12 cellular contexts compared by ENCODE assay signal in the genomic region with DNA sequence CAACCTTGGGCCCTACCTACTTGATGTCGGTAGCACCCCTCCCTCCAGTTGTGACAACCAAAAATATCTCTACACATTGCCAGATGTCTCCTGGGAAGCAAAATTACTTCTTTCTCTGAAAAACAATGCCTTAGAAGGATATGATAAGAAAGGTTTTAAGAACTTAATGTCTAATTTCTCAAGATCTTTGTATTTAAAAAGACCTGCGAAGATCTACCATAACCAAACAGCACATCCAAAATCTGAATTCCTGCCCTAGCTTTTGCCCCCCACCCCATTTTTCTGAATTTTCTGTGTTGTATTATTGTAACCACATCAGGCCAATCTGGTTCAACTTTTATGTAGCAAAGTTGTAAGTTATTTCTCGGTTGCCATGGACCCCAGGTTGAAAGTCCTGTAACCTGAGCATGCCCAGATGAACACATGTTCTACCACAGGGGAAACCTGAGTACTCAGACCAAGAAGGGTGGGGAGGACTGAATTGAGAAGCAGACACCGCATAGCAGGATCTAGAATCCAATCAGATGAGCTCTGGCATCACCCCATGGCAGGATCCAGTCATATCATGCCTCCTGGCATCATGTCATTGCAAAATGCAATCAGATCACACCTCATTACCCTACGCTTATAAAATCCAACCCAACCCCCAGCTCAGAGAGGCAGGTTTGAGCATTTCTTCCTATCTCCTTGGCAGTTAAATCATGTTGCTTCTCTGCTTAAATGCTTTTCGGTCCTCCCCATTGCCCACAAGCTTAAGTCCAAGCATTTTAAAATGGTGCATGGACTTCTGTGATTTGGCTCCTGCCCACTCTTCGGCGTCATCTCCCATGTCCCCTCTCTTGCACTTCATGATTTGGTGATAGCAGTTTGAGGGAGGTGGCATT. TPM values are rescaled to one million over a fixed set of nuclear protein-coding genes. Genes with fewer than 3 reads are reported as not detected.
A peak's percentile ranks its signal among the peaks of the same experiment; 100 is the strongest.
DNase-seq lines count a peak whose midpoint lies in the region; ATAC-seq and FAIRE-seq lines count a peak whose summit lies in the region.
"Had no signal": no experiment of that assay in that cellular context is flagged by ENCODE, and none has a peak within 500 bp of the region (broad histone marks: within the 10 kb centered on the region; RNA-seq: fewer than 3 reads in every experiment).

No MANE protein-coding gene starts in this region.

- no peaks in the 10 kb centered on the region for H3K9me3 Mint-ChIP-seq in activated naive CD4-positive, alpha-beta T cell treated with anti-CD3 and anti-CD28 coated beads, Interleukin-2, amount 50 U/mL, for 72 hours
- H3K9me3 Mint-ChIP-seq: dendritic cell treated with granulocyte-macrophage colony-stimulating factor and Interleukin-4, amounts not matched to agents 40 ng/mL and 50 ng/mL, for 4 days had no signal

- no peak for FAIRE-seq in frontal cortex (lab: Jason Lieb, UNC)

- DNase-seq in DMS 273 treated with DMSO at 0.1 percent for 48 hours (lab: John Stamatoyannopoulos, UW), result peak; percentile 12
- DNase-seq in activated naive CD4-positive, alpha-beta T cell treated with anti-CD3 and anti-CD28 coated beads, Interleukin-2, amount 50 U/mL, for 72 hours (ENCODE audit: low spot score in 2 of 2), result no peak
- no peak for DNase-seq in frontal cortex (ENCODE audit: low spot score in 2 of 2)
- DNase-seq in HuH-7 (ENCODE audit: low spot score), result no peak
- no peak for DNase-seq in NK-92 treated with Interleukin-12 subunit alpha and Interleukin-12 subunit beta, amount 100 ng/mL, for 24 hours (lab: John Stamatoyannopoulos, UW)
- DNase-seq: posterior cingulate gyrus had no signal

- no peak overlapping the region for H3K27ac Mint-ChIP-seq in activated naive CD4-positive, alpha-beta T cell treated with anti-CD3 and anti-CD28 coated beads, Interleukin-2, amount 50 U/mL, for 72 hours
- H3K27ac Mint-ChIP-seq: dendritic cell treated with granulocyte-macrophage colony-stimulating factor and Interleukin-4, amounts not matched to agents 40 ng/mL and 50 ng/mL, for 4 days had no signal

- H3K36me3 Mint-ChIP-seq in activated naive CD4-positive, alpha-beta T cell treated with anti-CD3 and anti-CD28 coated beads, Interleukin-2, amount 50 U/mL, for 72 hours, result no peaks in the 10 kb centered on the region

- ATAC-seq in GM18907 (IDR thresholded peaks at IDR 0.05; ENCODE audit: unreplicated experiment), result peak; percentile 52
- ATAC-seq in HG03432 (IDR thresholded peaks at IDR 0.05; ENCODE audit: unreplicated experiment), result peak; percentile 56
- peak; percentile 71 to 94 for ATAC-seq in activated naive CD4-positive, alpha-beta T cell treated with anti-CD3 and anti-CD28 coated beads, Interleukin-2, amount 50 U/mL, for 72 hours
- ATAC-seq in HG02938 (IDR thresholded peaks at IDR 0.05; ENCODE audit: unreplicated experiment), result no peak
- ATAC-seq: Panc1 had no signal

RNA-seq across cellular contexts. Expression of gene TMEM253, which starts 8.8 kb away (rescaled TPM):
- total RNA-seq in activated naive CD4-positive, alpha-beta T cell treated with anti-CD3 and anti-CD28 coated beads, Interleukin-2, amount 50 U/mL, for 72 hours, result under 1 TPM in 1 of 2 donors, not detected in 1; 0.25 TPM
- not detected for total RNA-seq in frontal cortex

RNA-seq across cellular contexts. Expression of gene ZNF219, which starts 11.2 kb away (rescaled TPM):
- 10 to 100 TPM; 10.0 to 21.9 TPM for total RNA-seq in activated naive CD4-positive, alpha-beta T cell treated with anti-CD3 and anti-CD28 coated beads, Interleukin-2, amount 50 U/mL, for 72 hours
- 6.9 TPM for total RNA-seq in frontal cortex

RNA-seq across cellular contexts. Expression of gene ARHGEF40, which starts 39.5 kb away (rescaled TPM):
- total RNA-seq in activated naive CD4-positive, alpha-beta T cell treated with anti-CD3 and anti-CD28 coated beads, Interleukin-2, amount 50 U/mL, for 72 hours, result under 1 TPM in 1 of 2 donors, not detected in 1; 0.23 TPM
- 11.4 TPM for total RNA-seq in frontal cortex

RNA-seq across cellular contexts. Expression of gene OR5AU1, which starts 46.2 kb away (rescaled TPM):
- not detected for total RNA-seq in activated naive CD4-positive, alpha-beta T cell treated with anti-CD3 and anti-CD28 coated beads, Interleukin-2, amount 50 U/mL, for 72 hours
- not detected for total RNA-seq in frontal cortex
- total RNA-seq: activated CD8-positive, alpha-beta memory T cell treated with anti-CD3 and anti-CD28 coated beads for 36 hours had no signal

RNA-seq across cellular contexts. Expression of gene RNASE8, which starts 52.0 kb away (rescaled TPM):
- not detected for total RNA-seq in activated naive CD4-positive, alpha-beta T cell treated with anti-CD3 and anti-CD28 coated beads, Interleukin-2, amount 50 U/mL, for 72 hours
- not detected for total RNA-seq in frontal cortex
- total RNA-seq: activated CD8-positive, alpha-beta memory T cell treated with anti-CD3 and anti-CD28 coated beads for 36 hours had no signal

Comparison
In these comparisons a context has a peak if more than half of its experiments do, and no peak if none do; other contexts are left out.
1. RNA of gene ARHGEF40, which starts 39.5 kb away (total RNA-seq): 11.4 TPM in frontal cortex (single experiment); 0.23 TPM in activated naive CD4-positive, alpha-beta T cell treated with anti-CD3 and anti-CD28 coated beads, Interleukin-2, amount 50 U/mL, for 72 hours; every median in the first group is over 10 times any median in the second.